ENCODE assay signal across 8 cellular contexts in genomic region chr12:10213168-10214130, GRCh38. TPM values are rescaled to one million over a fixed set of nuclear protein-coding genes. Genes with fewer than 3 reads are reported as not detected.
DNase-seq lines count a peak whose midpoint lies in the region; ATAC-seq and TF ChIP-seq lines count a peak whose summit lies in the region.

No MANE protein-coding gene starts in this region.

- peak; percentile 57 for ATAC-seq in HG02571 (IDR thresholded peaks at IDR 0.05; ENCODE audit: unreplicated experiment)
- no peak for ATAC-seq in HG03097 (IDR thresholded peaks at IDR 0.05; ENCODE audit: low FRiP score, unreplicated experiment)

- TF ChIP-seq CTCF in liver (IDR thresholded peaks at IDR 0.05; ENCODE audit: low read depth, low read length, missing input control) = no peak

- H3K27me3 ChIP-seq in liver (ENCODE audit: control insufficient read depth in 4 of 4, insufficient read depth in 4 of 4, low read length in 3 of 4) = no peaks in the 10 kb centered on the region

- peaks cover 0 to 16% (median 6%) of the 10 kb centered on the region in 4 donors for H3K4me1 ChIP-seq in liver (ENCODE audit: control insufficient read depth in 4 of 4, insufficient read depth in 4 of 4, low read length in 3 of 4)

- H3K27ac ChIP-seq in liver (ENCODE audit: low read depth in 1 of 2, low read length in 2 of 2) = peak overlapping the region; percentile 100

- DNase-seq in NCI-H345 treated with DMSO at 0.1 percent for 48 hours (lab: John Stamatoyannopoulos, UW; ENCODE audit: unreplicated experiment) (peak; percentile 47), dermis blood vessel endothelial cell (peak; percentile 75)
- peak; percentile 49 to 63 for DNase-seq in activated CD4-positive, alpha-beta T cell treated with anti-CD3 and anti-CD28 coated beads, Interleukin-2, amount 50 U/mL, for 24 hours (ENCODE audit: low read depth in 1 of 2, low spot score in 1 of 2)
- DNase-seq in stimulated activated CD4-positive, alpha-beta T cell treated with anti-CD3 and anti-CD28 coated beads, Interleukin-2, amount 100 ng/mL, for 4 hours (ENCODE audit: low read depth) = peak; percentile 72

- no peaks in the 10 kb centered on the region for H3K9me3 ChIP-seq in liver (ENCODE audit: control insufficient read depth in 4 of 4, low read length in 3 of 4)

- H3K9ac ChIP-seq in liver (ENCODE audit: low read depth in 1 of 2, low read length in 2 of 2) = peak overlapping the region; percentile 94 to 99

- TF ChIP-seq RAD21 in liver (IDR thresholded peaks at IDR 0.05) = peak in 1 of 2 donors; percentile 5

- H3K4me3 ChIP-seq in GM08714 (ENCODE audit: low read length) = peak overlapping the region; percentile 82
- peak overlapping the region; percentile 74 to 93 (median 89) for H3K4me3 ChIP-seq in liver (ENCODE audit: low read depth in 1 of 3, low read length in 3 of 3)

- WGBS in liver = under 1% methylated on average over 47 of the region's 47 CpGs

- peaks cover 2 to 9% (median 4%) of the 10 kb centered on the region in 4 donors for H3K36me3 ChIP-seq in liver (ENCODE audit: control insufficient read depth in 4 of 4, insufficient read depth in 3 of 4, low read depth in 1 of 4, low read length in 3 of 4)

TF ChIP-seq in liver, 16 proteins besides CTCF, POLR2A, EP300 and RAD21:
- TF ChIP-seq HNF4G (IDR thresholded peaks at IDR 0.05) = no peak
- TF ChIP-seq, protein P1, sequence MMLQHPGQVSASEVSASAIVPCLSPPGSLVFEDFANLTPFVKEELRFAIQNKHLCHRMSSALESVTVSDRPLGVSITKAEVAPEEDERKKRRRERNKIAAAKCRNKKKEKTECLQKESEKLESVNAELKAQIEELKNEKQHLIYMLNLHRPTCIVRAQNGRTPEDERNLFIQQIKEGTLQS (IDR thresholded peaks at IDR 0.05) = peak; percentile 58
- TF ChIP-seq RXRA (IDR thresholded peaks at IDR 0.05) = peak in 1 of 2 donors; percentile 68
- TF ChIP-seq FOXA1 (IDR thresholded peaks at IDR 0.05) = peak; percentile 32
- TF ChIP-seq, protein P2, sequence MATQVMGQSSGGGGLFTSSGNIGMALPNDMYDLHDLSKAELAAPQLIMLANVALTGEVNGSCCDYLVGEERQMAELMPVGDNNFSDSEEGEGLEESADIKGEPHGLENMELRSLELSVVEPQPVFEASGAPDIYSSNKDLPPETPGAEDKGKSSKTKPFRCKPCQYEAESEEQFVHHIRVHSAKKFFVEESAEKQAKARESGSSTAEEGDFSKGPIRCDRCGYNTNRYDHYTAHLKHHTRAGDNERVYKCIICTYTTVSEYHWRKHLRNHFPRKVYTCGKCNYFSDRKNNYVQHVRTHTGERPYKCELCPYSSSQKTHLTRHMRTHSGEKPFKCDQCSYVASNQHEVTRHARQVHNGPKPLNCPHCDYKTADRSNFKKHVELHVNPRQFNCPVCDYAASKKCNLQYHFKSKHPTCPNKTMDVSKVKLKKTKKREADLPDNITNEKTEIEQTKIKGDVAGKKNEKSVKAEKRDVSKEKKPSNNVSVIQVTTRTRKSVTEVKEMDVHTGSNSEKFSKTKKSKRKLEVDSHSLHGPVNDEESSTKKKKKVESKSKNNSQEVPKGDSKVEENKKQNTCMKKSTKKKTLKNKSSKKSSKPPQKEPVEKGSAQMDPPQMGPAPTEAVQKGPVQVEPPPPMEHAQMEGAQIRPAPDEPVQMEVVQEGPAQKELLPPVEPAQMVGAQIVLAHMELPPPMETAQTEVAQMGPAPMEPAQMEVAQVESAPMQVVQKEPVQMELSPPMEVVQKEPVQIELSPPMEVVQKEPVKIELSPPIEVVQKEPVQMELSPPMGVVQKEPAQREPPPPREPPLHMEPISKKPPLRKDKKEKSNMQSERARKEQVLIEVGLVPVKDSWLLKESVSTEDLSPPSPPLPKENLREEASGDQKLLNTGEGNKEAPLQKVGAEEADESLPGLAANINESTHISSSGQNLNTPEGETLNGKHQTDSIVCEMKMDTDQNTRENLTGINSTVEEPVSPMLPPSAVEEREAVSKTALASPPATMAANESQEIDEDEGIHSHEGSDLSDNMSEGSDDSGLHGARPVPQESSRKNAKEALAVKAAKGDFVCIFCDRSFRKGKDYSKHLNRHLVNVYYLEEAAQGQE (IDR thresholded peaks at IDR 0.05) = peak; percentile 81
- no peak for TF ChIP-seq NR2F2 (IDR thresholded peaks at IDR 0.05)
- TF ChIP-seq MAX (IDR thresholded peaks at IDR 0.05) = peak; percentile 31
- TF ChIP-seq SP1 (IDR thresholded peaks at IDR 0.05) = peak; percentile 46
- TF ChIP-seq ZBTB33 (IDR thresholded peaks at IDR 0.05) = peak; percentile 63
- TF ChIP-seq TAF1 (conservative IDR thresholded peaks at IDR 0.05) = peak; percentile 69
- no peak for TF ChIP-seq GABPA (IDR thresholded peaks at IDR 0.05 in 1 of 2, conservative IDR thresholded peaks at IDR 0.05 in 1 of 2)
- TF ChIP-seq EGR1 (IDR thresholded peaks at IDR 0.05; ENCODE audit: low read depth in 2 of 2) = no peak
- TF ChIP-seq YY1 (IDR thresholded peaks at IDR 0.05) = peak; percentile 81
- peak; percentile 56 for TF ChIP-seq FOXA2 (IDR thresholded peaks at IDR 0.05)
- TF ChIP-seq HNF4A (conservative IDR thresholded peaks at IDR 0.05) = peak; percentile 46 to 51
- TF ChIP-seq JUND (IDR thresholded peaks at IDR 0.05) = peak; percentile 18 to 55

RNA-seq across cellular contexts. Expression of gene GABARAPL1, which starts 0.8 kb away (rescaled TPM):
- total RNA-seq in dermis blood vessel endothelial cell = 76.9 and 88.2 TPM in 2 replicates
- 10 to 100 TPM; 50.8 to 55.1 TPM for total RNA-seq in liver
- 100 to 1,000 TPM in 1 of 2 donors, 10 to 100 TPM in 1; 18.0 to 118 TPM for polyA plus RNA-seq in liver

RNA-seq across cellular contexts. Expression of gene TMEM52B, which starts 34.6 kb away (rescaled TPM):
- not detected in 2 replicates for total RNA-seq in dermis blood vessel endothelial cell
- total RNA-seq in liver = under 1 TPM in 1 of 2 donors, not detected in 1; 0.37 TPM
- not detected for polyA plus RNA-seq in liver

RNA-seq across cellular contexts. Expression of gene OLR1, which starts 41.5 kb away (rescaled TPM):
- total RNA-seq in dermis blood vessel endothelial cell = not detected in 2 replicates
- under 1 TPM in 1 of 2 donors, not detected in 1; 0.37 TPM for total RNA-seq in liver
- polyA plus RNA-seq in liver = under 1 TPM in 1 of 2 donors, not detected in 1; 0.13 TPM
